Comparison of ENCODE assay signal across 18 cellular contexts in genomic region chr5:100004969-100005368, GRCh38.
"Had no signal": no experiment of that assay in that cellular context is flagged by ENCODE, and none has a peak within 500 bp of the region (broad histone marks: within the 10 kb centered on the region; RNA-seq: fewer than 3 reads in every experiment).

No MANE protein-coding gene starts in this region.

- H3K36me3 ChIP-seq: upper lobe of left lung had no signal

- ATAC-seq: activated naive CD4-positive, alpha-beta T cell treated with anti-CD3 and anti-CD28 coated beads, Interleukin-2, amount 50 U/mL, for 72 hours; activated T-helper 17 cell treated with anti-CD3 and anti-CD28 coated beads, Interleukin-2, amount 50 U/mL, for 72 hours; left ventricle myocardium superior; natural killer cell treated with Interleukin-12 subunit alpha and Interleukin-12 subunit beta and Interleukin-15 and Interleukin-18, amount 100 ng/mL, for 72 hours; right cardiac atrium; stimulated activated naive B cell treated with anti-CD40 and anti-IgM and Interleukin-4, amounts not matched to agents 10 μg/mL and 1 μg/mL and 100 μg/mL, for 72 hours; WTC11 had no signal

- H3K27me3 ChIP-seq: testis, upper lobe of left lung had no signal

- H3K4me3 ChIP-seq: testis, upper lobe of left lung had no signal

- H3K4me1 ChIP-seq: testis, upper lobe of left lung had no signal

- H3K9me3 ChIP-seq: testis, upper lobe of left lung had no signal

- H3K27ac ChIP-seq: testis, upper lobe of left lung had no signal

- DNase-seq: activated T-cell treated with anti-CD3 and anti-CD28 coated beads, Interleukin-2, amount 50 U/mL, for 1 hour; aorta; effector memory CD4-positive, alpha-beta T cell; foreskin fibroblast; kidney glomerular epithelial cell; left ventricle myocardium superior; midbrain; right cardiac atrium; stimulated activated CD4-positive, alpha-beta T cell treated with anti-CD3 and anti-CD28 coated beads, Interleukin-2, amount 100 ng/mL, for 24 hours; stimulated activated CD8-positive, alpha-beta memory T cell treated with anti-CD3 and anti-CD28 coated beads, Interleukin-4, amount 100 ng/mL, for 48 hours; stimulated activated naive B cell treated with anti-CD40 and anti-IgM and Interleukin-4, amounts not matched to agents 10 μg/mL and 1 μg/mL and 100 μg/mL, for 72 hours; T1000; testis; upper lobe of left lung had no signal
